In the genomic region with DNA sequence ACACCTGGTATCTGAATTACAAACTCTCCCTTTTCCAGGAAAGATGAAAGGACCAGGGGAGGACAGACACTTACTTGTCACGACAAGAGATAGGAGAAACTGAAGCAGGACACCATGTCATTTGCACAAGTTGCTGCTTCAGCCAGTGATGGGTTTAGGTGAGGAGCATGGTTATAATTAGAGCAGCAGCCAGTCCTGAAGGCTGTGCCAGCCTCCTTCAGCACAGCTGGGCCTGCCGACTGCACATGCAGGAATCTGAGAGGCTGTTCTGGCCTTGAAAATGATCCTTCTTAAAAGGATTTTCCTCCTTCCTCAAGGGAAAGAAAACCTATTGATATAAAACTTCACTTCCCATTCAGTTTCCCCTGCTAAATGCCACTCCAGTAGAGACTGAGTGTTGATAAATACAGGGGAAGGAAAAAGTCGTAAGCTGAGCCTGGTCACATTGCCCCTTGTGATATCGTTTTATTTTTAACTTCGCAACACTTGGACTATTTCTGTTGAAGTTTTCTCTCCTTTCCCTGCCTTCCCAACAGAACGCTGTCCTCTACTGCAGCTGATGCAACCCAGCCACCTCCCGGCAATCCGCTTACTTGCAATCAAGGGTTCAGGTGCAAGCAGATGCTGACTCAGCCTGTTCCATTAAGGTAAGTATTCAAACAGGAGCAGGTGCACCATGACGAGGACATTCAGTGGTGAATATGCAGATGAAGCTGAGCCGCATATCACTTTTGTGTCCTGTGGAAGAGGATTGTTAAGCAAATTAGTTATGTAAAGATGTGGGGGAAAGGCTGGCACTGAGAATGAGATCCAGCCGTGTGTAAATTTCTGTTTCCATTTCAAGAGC, we compare ENCODE assay signal across 9 cellular contexts. TPM values are rescaled to one million over a fixed set of nuclear protein-coding genes. Genes with fewer than 3 reads are reported as not detected.
DNase-seq lines count a peak whose midpoint lies in the region; ATAC-seq and TF ChIP-seq lines count a peak whose summit lies in the region.
"Had no signal": no experiment of that assay in that cellular context is flagged by ENCODE, and none has a peak within 500 bp of the region (broad histone marks: within the 10 kb centered on the region; RNA-seq: fewer than 3 reads in every experiment).

A gene with protein sequence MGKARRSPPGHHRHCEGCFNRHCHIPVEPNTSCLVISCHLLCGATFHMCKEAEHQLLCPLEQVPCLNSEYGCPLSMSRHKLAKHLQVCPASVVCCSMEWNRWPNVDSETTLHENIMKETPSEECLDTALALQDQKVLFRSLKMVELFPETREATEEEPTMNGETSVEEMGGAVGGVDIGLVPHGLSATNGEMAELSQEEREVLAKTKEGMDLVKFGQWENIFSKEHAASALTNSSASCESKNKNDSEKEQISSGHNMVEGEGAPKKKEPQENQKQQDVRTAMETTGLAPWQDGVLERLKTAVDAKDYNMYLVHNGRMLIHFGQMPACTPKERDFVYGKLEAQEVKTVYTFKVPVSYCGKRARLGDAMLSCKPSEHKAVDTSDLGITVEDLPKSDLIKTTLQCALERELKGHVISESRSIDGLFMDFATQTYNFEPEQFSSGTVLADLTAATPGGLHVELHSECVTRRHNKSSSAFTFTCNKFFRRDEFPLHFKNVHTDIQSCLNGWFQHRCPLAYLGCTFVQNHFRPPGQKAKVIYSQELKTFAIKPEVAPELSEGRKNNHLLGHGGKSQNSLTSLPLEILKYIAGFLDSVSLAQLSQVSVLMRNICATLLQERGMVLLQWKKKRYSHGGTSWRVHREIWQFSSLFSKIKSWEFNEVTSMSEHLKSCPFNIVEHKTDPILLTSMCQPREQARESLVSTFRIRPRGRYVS (plus strand): TSS at position 524 of the 847 bp plus-strand sequence. CDS start 27,197 bp downstream, outside the sequence.

- peak within 1 kb of the TSS; percentile 50 for H2AFZ ChIP-seq in OCI-LY1 (ENCODE audit: low read length)

- H3K9ac ChIP-seq in OCI-LY1 (ENCODE audit: low read length) (peak within 1 kb of the TSS; percentile 61), iPS-20b (ENCODE audit: low read depth, low read length) (peak within 1 kb of the TSS; percentile 93)
- H3K9ac ChIP-seq: BLaER1 had no signal

- peak; percentile 84 for ATAC-seq in HG02943 (IDR thresholded peaks at IDR 0.05; ENCODE audit: low read depth, unreplicated experiment)
- ATAC-seq in activated CD4-positive, CD25-positive, alpha-beta regulatory T cell treated with anti-CD3 and anti-CD28 coated beads, Interleukin-2, amount 50 U/mL, for 24 hours = no peak

- H4K20me1 ChIP-seq in OCI-LY1 (ENCODE audit: insufficient read depth, low read length) = no peaks in the 10 kb centered on the region
- H4K20me1 ChIP-seq: BLaER1 had no signal

- TF ChIP-seq CTCF in OCI-LY1 (IDR thresholded peaks at IDR 0.05; ENCODE audit: low read length) = no peak; the same call in 1 of the 2 replicates

- H3K36me3 ChIP-seq in OCI-LY1 (ENCODE audit: insufficient read depth, low read length) (no peaks in the 10 kb centered on the region), iPS-20b (ENCODE audit: insufficient read depth, low read depth, low read length) (no peaks in the 10 kb centered on the region)
- H3K36me3 ChIP-seq: BLaER1 had no signal

- no peaks in the 10 kb centered on the region for H3K27me3 ChIP-seq in OCI-LY1 (ENCODE audit: insufficient read depth, low read length)
- no peaks in the 10 kb centered on the region for H3K27me3 ChIP-seq in iPS-20b (ENCODE audit: insufficient read depth, low read length)
- H3K27me3 ChIP-seq: BLaER1 had no signal

- H3F3A ChIP-seq in OCI-LY1 (ENCODE audit: insufficient read depth, low read length) = no peaks in the 10 kb centered on the region

- no peak for TF ChIP-seq POLR2A in erythroblast (IDR thresholded peaks at IDR 0.05; ENCODE audit: low read length)

- H3K4me1 ChIP-seq in OCI-LY1 (ENCODE audit: insufficient read depth, low read length, severe bottlenecking) (peaks cover 18% of the 10 kb centered on the region), iPS-20b (ENCODE audit: insufficient read depth, low read length) (peaks cover 23% of the 10 kb centered on the region)
- H3K4me1 ChIP-seq: BLaER1 had no signal

- no peaks in the 10 kb centered on the region for H3K9me2 ChIP-seq in OCI-LY1 (ENCODE audit: low read depth, low read length)

- peak within 1 kb of the TSS; percentile 82 for H3K27ac ChIP-seq in OCI-LY1 (ENCODE audit: low read depth, low read length, poor library complexity, severe bottlenecking)
- peak within 1 kb of the TSS; percentile 96 for H3K27ac ChIP-seq in iPS-20b (ENCODE audit: low read length)
- H3K27ac ChIP-seq: BLaER1 had no signal

- H3K9me3 ChIP-seq in OCI-LY1 (ENCODE audit: low read length) (no peaks in the 10 kb centered on the region), iPS-20b (ENCODE audit: insufficient read depth, low read depth, low read length) (no peaks in the 10 kb centered on the region)
- H3K9me3 ChIP-seq: BLaER1 had no signal

- peak within 1 kb of the TSS; percentile 78 for H3K4me2 ChIP-seq in OCI-LY1 (ENCODE audit: low read length)
- H3K4me2 ChIP-seq: BLaER1 had no signal

- H3K4me3 ChIP-seq in OCI-LY1 (ENCODE audit: low read depth, low read length, poor library complexity, severe bottlenecking) (peak within 1 kb of the TSS; percentile 55), iPS-20b (ENCODE audit: low read length) (peak within 1 kb of the TSS; percentile 47; the same call in 1 of the 2 replicates)
- H3K4me3 ChIP-seq: BLaER1 had no signal

- no peaks in the 10 kb centered on the region for H3K79me2 ChIP-seq in OCI-LY1 (ENCODE audit: insufficient read depth, low read length)

- peak; percentile 84 for DNase-seq in DMS53 (lab: John Stamatoyannopoulos, UW)
- DNase-seq in erythroblast (lab: John Stamatoyannopoulos, UW) = no peak
- DNase-seq in T1000 (lab: John Stamatoyannopoulos, UW) = no peak
- DNase-seq in SK-N-DZ (ENCODE audit: low spot score) = no peak

RNA-seq across cellular contexts. Expression of the gene that starts here (rescaled TPM):
- not detected in 2 replicates for polyA plus RNA-seq in SK-N-DZ (2014; cell fraction: cytosol; rRNA removed)
- polyA plus RNA-seq in SK-N-DZ (2014; cell fraction: nucleus; rRNA removed) = not detected in 2 replicates
